20 cellular contexts compared by ENCODE assay signal in the genomic region with DNA sequence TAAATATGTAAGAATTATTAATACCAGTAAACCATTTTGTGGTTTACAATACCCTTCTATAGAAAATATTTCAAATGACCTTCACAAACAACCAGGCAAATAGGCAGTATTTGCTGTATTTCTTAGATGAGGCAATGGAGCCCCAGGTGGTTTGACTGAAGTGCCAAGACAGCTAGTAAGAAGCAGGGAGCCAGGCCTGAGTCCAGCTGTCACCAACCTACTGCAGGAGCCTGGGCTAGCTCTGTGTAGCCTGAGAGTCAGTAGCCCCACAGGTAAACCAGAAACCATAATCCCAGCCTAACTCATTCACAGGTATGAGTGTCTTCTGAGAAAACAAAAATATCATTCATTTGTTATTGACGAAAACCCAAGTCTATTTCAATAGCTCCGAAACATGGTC. TPM values are rescaled to one million over a fixed set of nuclear protein-coding genes. Genes with fewer than 3 reads are reported as not detected.
A peak's percentile ranks its signal among the peaks of the same experiment; 100 is the strongest.
DNase-seq lines count a peak whose midpoint lies in the region; ATAC-seq and TF ChIP-seq lines count a peak whose summit lies in the region.
"Had no signal": no experiment of that assay in that cellular context is flagged by ENCODE, and none has a peak within 500 bp of the region (broad histone marks: within the 10 kb centered on the region; RNA-seq: fewer than 3 reads in every experiment).

No MANE protein-coding gene starts in this region.

- peaks cover 4% of the 10 kb centered on the region for H3K4me1 ChIP-seq in smooth muscle cell (ENCODE audit: low read depth)
- H3K4me1 ChIP-seq: A549, BLaER1, Caco-2 had no signal

- H3K4me3 ChIP-seq in MG63, result no peak overlapping the region
- H3K4me3 ChIP-seq in smooth muscle cell, result no peak overlapping the region
- H3K4me3 ChIP-seq: A549, BLaER1 had no signal

- H3K27ac ChIP-seq in smooth muscle cell (ENCODE audit: low read depth), result no peak overlapping the region
- H3K27ac ChIP-seq: A549, BLaER1, C4-2B had no signal

- no peak for TF ChIP-seq CTCF in smooth muscle cell (IDR thresholded peaks at IDR 0.05; ENCODE audit: borderline replicate concordance, insufficient read depth, poor library complexity, severe bottlenecking)

- H3K4me2 ChIP-seq in smooth muscle cell, result no peak overlapping the region
- H3K4me2 ChIP-seq: A549, BLaER1 had no signal

- H3K27me3 ChIP-seq in MG63, result no peaks in the 10 kb centered on the region
- no peaks in the 10 kb centered on the region for H3K27me3 ChIP-seq in smooth muscle cell (ENCODE audit: low read depth)
- H3K27me3 ChIP-seq: BLaER1 had no signal

- peaks cover 39% of the 10 kb centered on the region for H3K9me3 ChIP-seq in MG63
- no peaks in the 10 kb centered on the region for H3K9me3 ChIP-seq in smooth muscle cell (replicated peaks; ENCODE audit: low read depth)
- H3K9me3 ChIP-seq: A549, Caco-2 had no signal

- in situ Hi-C loops in G401 (cut with HindIII; ENCODE audit: low sequenced_read_pairs), result no loop called here

- peaks cover 4% of the 10 kb centered on the region for H3F3A ChIP-seq in smooth muscle cell (ENCODE audit: low read depth)

- WGBS in smooth muscle cell (ENCODE audit: low lambda C conversion rate), result 98% methylated on average over 2 of the region's 2 CpGs

- H3K9ac ChIP-seq in smooth muscle cell (ENCODE audit: low read depth), result no peak overlapping the region
- H3K9ac ChIP-seq: BLaER1 had no signal

- DNase-seq in G401 (ENCODE audit: low spot score), result peak; percentile 61
- peak; percentile 47 for DNase-seq in MG63
- DNase-seq in cerebellum (ENCODE audit: low spot score), result peak; percentile 44
- DNase-seq in smooth muscle cell (lab: John Stamatoyannopoulos, UW; ENCODE audit: unreplicated experiment), result no peak
- DNase-seq in activated CD8-positive, alpha-beta memory T cell treated with anti-CD3 and anti-CD28 coated beads, Interleukin-2, amount 50 U/mL, for 4 hours, result no peak
- no peak for DNase-seq in DMS53 (lab: John Stamatoyannopoulos, UW)
- DNase-seq: 8988T; Caco-2; CD4-positive, CD25-positive, alpha-beta regulatory T cell; CD8-positive, alpha-beta T cell; DMS153; DMS79; EL; GF-D8; H9 had no signal

- no peaks in the 10 kb centered on the region for H4K20me1 ChIP-seq in smooth muscle cell (ENCODE audit: low read depth)
- H4K20me1 ChIP-seq: BLaER1 had no signal

- ATAC-seq in HG02623 (IDR thresholded peaks at IDR 0.05; ENCODE audit: unreplicated experiment), result no peak
- ATAC-seq: A549; CD8-positive, alpha-beta T cell; HCT116 had no signal

- no peaks in the 10 kb centered on the region for H3K79me2 ChIP-seq in smooth muscle cell (ENCODE audit: low read depth)

- H3K36me3 ChIP-seq in MG63 (no peaks in the 10 kb centered on the region), smooth muscle cell (ENCODE audit: low read depth) (no peaks in the 10 kb centered on the region)
- H3K36me3 ChIP-seq: BLaER1 had no signal

- peak overlapping the region; percentile 45 for H2AFZ ChIP-seq in smooth muscle cell (ENCODE audit: low read depth)

RNA-seq across cellular contexts. Expression of a gene that starts 45.6 kb away (rescaled TPM):
- 5.4 and 10.5 TPM in 2 replicates for total RNA-seq in G401 (2014; rRNA removed; shearing (Covaris generic))
- total RNA-seq in MG63 (2014; rRNA removed; shearing (Covaris generic); ENCODE audit: low replicate concordance), result 59.4 and 76.6 TPM in 2 replicates
- total RNA-seq in cerebellum (146 TPM), smooth muscle cell (31.5 and 47.0 TPM in 2 replicates)
- polyA plus RNA-seq in smooth muscle cell, result 26.0 and 31.1 TPM in 2 replicates

Comparison
In these comparisons a context has a peak if more than half of its experiments do, and no peak if none do; other contexts are left out.
1. DNase-seq: peak in G401 (single experiment), MG63 (single experiment) and cerebellum (single experiment); none in smooth muscle cell (single experiment), activated CD8-positive, alpha-beta memory T cell treated with anti-CD3 and anti-CD28 coated beads, Interleukin-2, amount 50 U/mL, for 4 hours (single experiment) and DMS53 (single experiment).